23 cellular contexts compared by ENCODE assay signal in genomic region chr20:37636212-37636975, GRCh38. TPM values are rescaled to one million over a fixed set of nuclear protein-coding genes. Genes with fewer than 3 reads are reported as not detected.
DNase-seq lines count a peak whose midpoint lies in the region; ATAC-seq, FAIRE-seq and TF ChIP-seq lines count a peak whose summit lies in the region.
"Had no signal": no experiment of that assay in that cellular context is flagged by ENCODE, and none has a peak within 500 bp of the region (broad histone marks: within the 10 kb centered on the region; RNA-seq: fewer than 3 reads in every experiment).

No MANE protein-coding gene starts in this region.

- POLR2A ChIA-PET in K562 (lab: Yijun Ruan, JAX) = interaction anchor here (0.7 kb wide), 1 partner anchor 92 kb away, joined by 3 read pairs; no protein-coding TSS in a partner anchor

- H2AFZ ChIP-seq in K562 (ENCODE audit: low read depth, low read length) = no peak overlapping the region
- H2AFZ ChIP-seq: GM23248 had no signal

- H3K4me1 ChIP-seq in K562 (replicated peaks in 1 of 2; ENCODE audit: control insufficient read depth in 2 of 2, insufficient read depth in 2 of 2, low read length in 2 of 2) = peaks cover 0 to 5% of the 10 kb centered on the region in 2 experiments; a peak in 1 of 5 replicates
- H3K4me1 ChIP-seq: BLaER1 had no signal

- no peak for TF ChIP-seq POLR2A in K562 (conservative IDR thresholded peaks at IDR 0.05)

- BruUV-seq in K562 (replicated peaks; lab: Mats Ljungman, UMichigan) = no TSS peak

- in situ Hi-C loops in K562 (cut with MboI) = no loop called here

- H3K79me2 ChIP-seq in K562 (ENCODE audit: control insufficient read depth, insufficient read depth, low read length) = no peaks in the 10 kb centered on the region

- no peaks in the 10 kb centered on the region for H3K36me3 ChIP-seq in K562 (ENCODE audit: control insufficient read depth, insufficient read depth, low read length)
- H3K36me3 ChIP-seq: BLaER1 had no signal

- CTCF ChIA-PET in K562 (lab: Yijun Ruan, JAX; ENCODE audit: low intra/inter-chr PET ratio) = no interaction called here

- no peak for FAIRE-seq in K562 (lab: Jason Lieb, UNC)
- FAIRE-seq: A204.1, GM12878, GM19239, H1 had no signal

- H3K9me1 ChIP-seq in K562 (ENCODE audit: control insufficient read depth, insufficient read depth, low read length) = no peaks in the 10 kb centered on the region

- no peaks in the 10 kb centered on the region for H3K9me3 ChIP-seq in K562 (replicated peaks; ENCODE audit: control insufficient read depth, insufficient read depth, low read depth, low read length)

- no peak overlapping the region for H3K27ac ChIP-seq in K562 (ENCODE audit: extremely low read depth, low read depth, low read length)
- H3K27ac ChIP-seq: 22Rv1, BLaER1, C4-2B, GM23248 had no signal

- ATAC-seq in K562 = no peak
- ATAC-seq: CD8-positive, alpha-beta T cell; GM12878 had no signal

- no peak for TF ChIP-seq CTCF in K562 (IDR thresholded peaks at IDR 0.05 in 2 of 3, conservative IDR thresholded peaks at IDR 0.05 in 1 of 3; ENCODE audit: insufficient read depth in 2 of 3, low read depth in 1 of 3, low read length in 3 of 3)

- DNase-seq in DMS53 (lab: John Stamatoyannopoulos, UW) (peak; percentile 12), DMS53 treated with DMSO at 0.1 percent for 48 hours (lab: John Stamatoyannopoulos, UW; ENCODE audit: unreplicated experiment) (no peak), NCI-H526 (lab: John Stamatoyannopoulos, UW) (peak; percentile 79 to 92), K562 (ENCODE audit: extremely low read depth in 1 of 4, low spot score in 3 of 4) (no peak), inferior parietal cortex (ENCODE audit: extremely low spot score) (no peak)
- no peak for DNase-seq in stimulated activated naive CD4-positive, alpha-beta T cell treated with Interleukin-2 at 50 U/mL for 16 hours (lab: John Stamatoyannopoulos, UW)
- DNase-seq: Calu3; CD4-positive, CD25-positive, alpha-beta regulatory T cell; CD8-positive, alpha-beta T cell; COR-L47; DMS79; EL; GDM1; GM23248; H7; HCEC 1CT had no signal

- H3K4me2 ChIP-seq in K562 (ENCODE audit: insufficient read depth, low read length) = no peak overlapping the region
- H3K4me2 ChIP-seq: BLaER1 had no signal

- H3K27me3 ChIP-seq in K562 (ENCODE audit: control insufficient read depth in 2 of 2, insufficient read depth in 2 of 2, low read length in 2 of 2) = peaks cover 6 to 65% of the 10 kb centered on the region in 2 experiments; a peak in 4 of 5 replicates
- H3K27me3 ChIP-seq: BLaER1 had no signal

- peaks cover 13% of the 10 kb centered on the region for H4K20me1 ChIP-seq in K562 (replicated peaks; ENCODE audit: control insufficient read depth, insufficient read depth, low read length)
- H4K20me1 ChIP-seq: BLaER1 had no signal

- no peak overlapping the region for H3K4me3 ChIP-seq in K562
- H3K4me3 ChIP-seq: BLaER1, GM12878, GM23248 had no signal

- no peak for TF ChIP-seq EP300 in K562 (IDR thresholded peaks at IDR 0.05; ENCODE audit: low read length)

- 0% methylated on average over 14 of the region's 14 CpGs for WGBS in K562 (ENCODE audit: insufficient coverage, low coverage, missing lambda C conversion rate)

- no peak for TF ChIP-seq RAD21 in K562 (CRISPR knock-in tag; conservative IDR thresholded peaks at IDR 0.05 in 1 of 2, IDR thresholded peaks at IDR 0.05 in 1 of 2)

- no peak overlapping the region for H3K9ac ChIP-seq in K562 (ENCODE audit: insufficient read depth in 1 of 2, low read depth in 2 of 2, low read length in 2 of 2)
- H3K9ac ChIP-seq: BLaER1, GM23248 had no signal

- intact Hi-C loops in K562 (cut with micrococcal nuclease) = no loop called here

TF ChIP-seq in K562, 482 proteins besides CTCF, POLR2A, EP300 and RAD21:
- TF ChIP-seq MECOM (CRISPR knock-in tag; IDR thresholded peaks at IDR 0.05) (no peak), RNF219 (CRISPR knock-in tag; IDR thresholded peaks at IDR 0.05) (no peak), ZNF23 (CRISPR knock-in tag; IDR thresholded peaks at IDR 0.05) (no peak), GABPB1 (CRISPR knock-in tag; IDR thresholded peaks at IDR 0.05) (no peak), PRDM10 (IDR thresholded peaks at IDR 0.05; ENCODE audit: partially characterized antibody) (peak; percentile 26), RBM22 (IDR thresholded peaks at IDR 0.05; ENCODE audit: low read depth, low read length, poor library complexity, severe bottlenecking) (no peak), E2F3 (CRISPR knock-in tag; IDR thresholded peaks at IDR 0.05) (no peak)

RNA-seq across cellular contexts. Expression of gene CTNNBL1, which starts 57.4 kb away (rescaled TPM):
- total RNA-seq in K562 (2011; cell fraction: chromatin; rRNA removed; ENCODE audit: low replicate concordance) = 16.7 and 18.9 TPM in 2 replicates
- total RNA-seq in K562 (2011; cell fraction: nucleolus; rRNA removed) = 11.3 and 14.2 TPM in 2 replicates
- total RNA-seq in K562 (2011; cell fraction: nucleoplasm; rRNA removed) = 13.0 and 15.7 TPM in 2 replicates
- total RNA-seq in K562 (2014; rRNA removed) (32.4 and 35.4 TPM in 2 replicates), K562 (2014; rRNA removed; fragmentation: Illumina TruSeq; extraction: Trizol) (39.5 TPM in 2 replicates), K562 (2015; rRNA removed; fragmentation: Illumina TruSeq; extraction: Trizol) (39.9 and 47.1 TPM in 2 replicates), K562 (2021) (48.6 and 55.1 TPM in 2 replicates)
- polyA plus RNA-seq in K562 (2011; rRNA removed) (27.6 and 33.9 TPM in 2 replicates), K562 (2014; fragmentation: Illumina TruSeq; extraction: Trizol) (44.2 and 51.7 TPM in 2 replicates), K562 (2014; fragmentation: Nextera tagmentation; extraction: Ambion mirVana) (10 to 100 TPM; 43.6 to 85.6 TPM), K562 (2014; rRNA removed) (48.0 and 52.1 TPM in 2 replicates)
- 21.9 and 24.6 TPM in 2 replicates for polyA plus RNA-seq in K562 (2011; cell fraction: cytosol; rRNA removed)
- 16.0 and 18.0 TPM in 2 replicates for polyA plus RNA-seq in K562 (2011; cell fraction: nucleus; rRNA removed)
- 44.1 and 57.9 TPM in 2 replicates for polyA plus RNA-seq in K562 (2012)
- polyA minus RNA-seq in K562 (2011; rRNA and poly(A)+ RNA removed) = 36.7 and 41.5 TPM in 2 replicates
- polyA minus RNA-seq in K562 (2011; cell fraction: cytosol; rRNA and poly(A)+ RNA removed) = 21.9 and 23.6 TPM in 2 replicates
- polyA minus RNA-seq in K562 (2011; cell fraction: nucleus; rRNA and poly(A)+ RNA removed) = 12.4 and 19.3 TPM in 2 replicates

Comparison
In these comparisons a context has a peak if more than half of its experiments do, and no peak if none do; other contexts are left out.
1. DNase-seq: peak in DMS53 (single experiment) and NCI-H526 (2 of 2); none in DMS53 treated with DMSO at 0.1 percent for 48 hours (single experiment), K562 (0 of 4), stimulated activated naive CD4-positive, alpha-beta T cell treated with Interleukin-2 at 50 U/mL for 16 hours (single experiment) and inferior parietal cortex (single experiment).